14 cellular contexts compared by ENCODE assay signal in the genomic region with DNA sequence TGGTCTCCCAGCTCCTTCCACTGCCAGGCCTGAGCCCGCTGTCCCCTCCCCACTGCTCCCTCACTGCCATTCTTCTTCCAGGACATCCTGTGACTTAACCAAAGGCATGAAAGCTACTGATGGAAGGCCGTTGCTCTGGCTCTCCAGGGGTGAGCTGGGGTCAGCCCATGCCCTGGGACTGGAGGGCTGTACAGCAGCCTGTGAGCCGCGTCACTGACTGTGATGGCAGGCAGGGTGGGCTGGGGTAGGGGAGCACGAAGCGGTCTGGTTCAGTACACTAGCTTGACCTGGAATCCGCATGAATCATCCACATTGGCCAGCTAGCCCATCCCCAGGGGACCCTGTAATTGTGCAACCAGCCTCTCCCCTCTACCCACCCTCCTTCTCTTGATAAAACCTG. TPM values are rescaled to one million over a fixed set of nuclear protein-coding genes. Genes with fewer than 3 reads are reported as not detected.
DNase-seq lines count a peak whose midpoint lies in the region; ATAC-seq and TF ChIP-seq lines count a peak whose summit lies in the region.
"Had no signal": no experiment of that assay in that cellular context is flagged by ENCODE, and none has a peak within 500 bp of the region (broad histone marks: within the 10 kb centered on the region; RNA-seq: fewer than 3 reads in every experiment).

No MANE protein-coding gene starts in this region.

- H3K9me3 Mint-ChIP-seq in nephron, result peaks cover 3% of the 10 kb centered on the region
- H3K9me3 Mint-ChIP-seq: CD4-positive, alpha-beta T cell had no signal

- TF ChIP-seq POLR2A in testis (IDR thresholded peaks at IDR 0.05), result no peak

- peaks cover 21% of the 10 kb centered on the region for H3K4me1 ChIP-seq in testis

- DNase-seq in LHCN-M2 (ENCODE audit: low read depth) (peak; percentile 65), fibroblast of peridontal ligament (ENCODE audit: extremely low read depth) (peak; percentile 51), testis (peak; percentile 63), H4 (ENCODE audit: low spot score) (no peak), MV-4-11 (lab: John Stamatoyannopoulos, UW) (no peak)
- DNase-seq: activated CD8-positive, alpha-beta memory T cell treated with anti-CD3 and anti-CD28 coated beads, Interleukin-2, amount 50 U/mL, for 4 hours; CD4-positive, alpha-beta T cell; NCI-H1436 treated with DMSO at 0.1 percent for 48 hours; NCI-H524; stimulated activated CD4-positive, alpha-beta T cell treated with anti-CD3 and anti-CD28 coated beads, Interleukin-15, amount 100 ng/mL, for 24 hours had no signal

- H3K36me3 Mint-ChIP-seq in nephron (ENCODE audit: low read depth), result peaks cover 7% of the 10 kb centered on the region

- H3K4me3 Mint-ChIP-seq in nephron, result no peak overlapping the region
- H3K4me3 Mint-ChIP-seq: CD4-positive, alpha-beta T cell had no signal

- H3K27ac Mint-ChIP-seq in nephron, result peak overlapping the region; percentile 90 to 93 (median 93)
- H3K27ac Mint-ChIP-seq: CD4-positive, alpha-beta T cell had no signal

- ATAC-seq in HG02678 (IDR thresholded peaks at IDR 0.05; ENCODE audit: unreplicated experiment), result no peak
- no peak for ATAC-seq in HG03457 (IDR thresholded peaks at IDR 0.05; ENCODE audit: unreplicated experiment)

- peaks cover 49% of the 10 kb centered on the region for H3K4me1 Mint-ChIP-seq in nephron

- H3K27me3 Mint-ChIP-seq in nephron (ENCODE audit: low read depth), result peaks cover 7% of the 10 kb centered on the region

- TF ChIP-seq CTCF in nephron (IDR thresholded peaks at IDR 0.05; ENCODE audit: unreplicated experiment in 3 of 3) (no peak), testis (IDR thresholded peaks at IDR 0.05) (no peak)

- no peak overlapping the region for H3K4me3 ChIP-seq in testis

- 66 to 73% methylated on average over 7 of the region's 7 CpGs for WGBS in testis, 2 donors

- intact Hi-C loops in testis (cut with DNase I; ENCODE audit: low total_unique reads), result no loop called here

- H3K36me3 ChIP-seq in testis (ENCODE audit: low read depth, missing control alignments), result no peaks in the 10 kb centered on the region

- no peak overlapping the region for H3K27ac ChIP-seq in testis
- H3K27ac ChIP-seq: epithelial cell of prostate had no signal

- no peaks in the 10 kb centered on the region for H3K9me3 ChIP-seq in testis

- H3K27me3 ChIP-seq in testis, result no peaks in the 10 kb centered on the region

RNA-seq across cellular contexts. Expression of a gene that starts 30.8 kb away (rescaled TPM):
- 18.3 and 20.3 TPM in 2 replicates for total RNA-seq in LHCN-M2 (2014; rRNA removed)
- 7.8 TPM for polyA plus RNA-seq in LHCN-M2 (2012)
- total RNA-seq in testis, result 1 to 10 TPM; 1.4 to 2.2 TPM
- 4.3 TPM for polyA plus RNA-seq in testis (ENCODE audit: insufficient read depth, low read depth, low replicate concordance)
- 0.33 and 0.64 TPM in 2 replicates for total RNA-seq in H4 (2014; rRNA removed; shearing (Covaris generic))
- total RNA-seq: CD4-positive, alpha-beta T cell had no signal

Comparison
In these comparisons a context has a peak if more than half of its experiments do, and no peak if none do; other contexts are left out.
1. DNase-seq: peak in LHCN-M2 (single experiment), fibroblast of peridontal ligament (single experiment) and testis (single experiment); none in H4 (single experiment) and MV-4-11 (single experiment).